In genomic region chr18:79361766-79362522, GRCh38 we compare ENCODE assay signal across 15 cellular contexts. TPM values are rescaled to one million over a fixed set of nuclear protein-coding genes. Genes with fewer than 3 reads are reported as not detected.
DNase-seq lines count a peak whose midpoint lies in the region; ATAC-seq and TF ChIP-seq lines count a peak whose summit lies in the region.
"Had no signal": no experiment of that assay in that cellular context is flagged by ENCODE, and none has a peak within 500 bp of the region (broad histone marks: within the 10 kb centered on the region; RNA-seq: fewer than 3 reads in every experiment).

No MANE protein-coding gene starts in this region.

- H3K27ac ChIP-seq in IMR-90 (ENCODE audit: insufficient read depth, low read length) (peak overlapping the region; percentile 70), brain microvascular endothelial cell (peak overlapping the region; percentile 41), stomach (no peak overlapping the region)
- H3K27ac ChIP-seq: pancreas, sigmoid colon had no signal

- DNase-seq in EH (ENCODE audit: low read depth) (peak; percentile 55), IMR-90 (peak; percentile 95), brain microvascular endothelial cell (peak; percentile 90), left lobe of liver (ENCODE audit: low spot score) (peak; percentile 34), NCI-H510A (lab: John Stamatoyannopoulos, UW) (no peak), glutamatergic neuron (no peak), stomach (no peak), NCI-H524 treated with DMSO at 0.1 percent for 48 hours (lab: John Stamatoyannopoulos, UW) (no peak)
- DNase-seq: activated naive CD4-positive, alpha-beta T cell treated with Interleukin-2 at 50 U/mL for 16 hours; MV-4-11; NCI-H2029; pancreas; sigmoid colon; stimulated activated CD4-positive, alpha-beta T cell treated with anti-CD3 and anti-CD28 coated beads, Interleukin-2, amount 100 ng/mL, for 48 hours had no signal

- no peak overlapping the region for H3K4me3 Mint-ChIP-seq in glutamatergic neuron (ENCODE audit: unreplicated experiment)
- H3K4me3 Mint-ChIP-seq: brain had no signal

- H3K79me1 ChIP-seq in IMR-90 (ENCODE audit: low read depth in 1 of 2, low read length in 2 of 2) = no peaks in the 10 kb centered on the region

- H3K4me3 ChIP-seq in IMR-90 (ENCODE audit: insufficient read depth, low read depth, low read length) = no peak overlapping the region
- no peak overlapping the region for H3K4me3 ChIP-seq in brain microvascular endothelial cell (ENCODE audit: low read depth, low read length)
- H3K4me3 ChIP-seq in stomach = no peak overlapping the region
- H3K4me3 ChIP-seq: pancreas, sigmoid colon had no signal

- H3K4me1 Mint-ChIP-seq in glutamatergic neuron (ENCODE audit: low read depth, unreplicated experiment) = no peaks in the 10 kb centered on the region

- peak overlapping the region; percentile 82 for H2BK5ac ChIP-seq in IMR-90 (ENCODE audit: low read depth, low read length, poor library complexity, severe bottlenecking)

- H2BK20ac ChIP-seq in IMR-90 (ENCODE audit: low read depth, low read length) = no peak overlapping the region

- TF ChIP-seq POLR2A in IMR-90 (IDR thresholded peaks at IDR 0.05; ENCODE audit: low read depth, low read length) (peak; percentile 37; the same call in 1 of the 2 replicates), stomach (IDR thresholded peaks at IDR 0.05) (no peak)

- peaks cover 8% of the 10 kb centered on the region for H3K27me3 Mint-ChIP-seq in glutamatergic neuron (ENCODE audit: unreplicated experiment)
- H3K27me3 Mint-ChIP-seq: brain had no signal

- peak overlapping the region; percentile 92 for H3K4me2 ChIP-seq in IMR-90 (ENCODE audit: low read depth, low read length)

- H3K9me3 Mint-ChIP-seq in glutamatergic neuron (ENCODE audit: unreplicated experiment) = peaks cover 8% of the 10 kb centered on the region

- in situ Hi-C loops in IMR-90 (cut with MboI; ENCODE audit: low sequenced_read_pairs) (no loop called here), brain microvascular endothelial cell (cut with HindIII; ENCODE audit: low pct_ligation_motif_present, low sequenced_read_pairs) (no loop called here)

- no peak overlapping the region for H3K27ac Mint-ChIP-seq in glutamatergic neuron (ENCODE audit: unreplicated experiment)
- H3K27ac Mint-ChIP-seq: brain had no signal

- H4K91ac ChIP-seq in IMR-90 (ENCODE audit: insufficient read depth, low read depth, low read length) = no peak overlapping the region

- TF ChIP-seq CTCF in IMR-90 (conservative IDR thresholded peaks at IDR 0.05; ENCODE audit: low read depth, low read length) = no peak
- TF ChIP-seq CTCF in brain microvascular endothelial cell (IDR thresholded peaks at IDR 0.05; ENCODE audit: low read depth, low read length, missing control alignments) = no peak
- TF ChIP-seq CTCF in glutamatergic neuron (IDR thresholded peaks at IDR 0.05; ENCODE audit: partially characterized antibody, unreplicated experiment) = no peak
- TF ChIP-seq CTCF in stomach (IDR thresholded peaks at IDR 0.05) = no peak

- H3K4me1 ChIP-seq in IMR-90 (ENCODE audit: control insufficient read depth, insufficient read depth, low read length) (peaks cover 21% of the 10 kb centered on the region), stomach (no peaks in the 10 kb centered on the region)
- H3K4me1 ChIP-seq: pancreas, sigmoid colon had no signal

- intact Hi-C loops in IMR-90 (cut with micrococcal nuclease) = no loop called here
- intact Hi-C loops in stomach (cut with DNase I; ENCODE audit: low total_unique reads) = no loop called here

- H2AFZ ChIP-seq in IMR-90 (replicated peaks; ENCODE audit: low read length, poor library complexity) = peak overlapping the region; percentile 70

- POLR2A ChIA-PET in IMR-90 (lab: Charles Lee; ENCODE audit: unreplicated experiment) = interaction anchor here (0.6 kb wide), 1 partner anchor 590 kb away, joined by 3 read pairs; no protein-coding TSS in a partner anchor

- peak overlapping the region; percentile 26; the same call in 1 of the 2 replicates for H3K14ac ChIP-seq in IMR-90 (replicated peaks; ENCODE audit: low read depth, low read length)

- H3K18ac ChIP-seq in IMR-90 (ENCODE audit: low read depth, low read length) = peak overlapping the region; percentile 73; the same call in 1 of the 2 replicates

- CTCF ChIA-PET in IMR-90 (lab: Yijun Ruan, JAX) = interaction anchor here (1.5 kb wide), 1 partner anchor 13 kb away, joined by 4 read pairs; no protein-coding TSS in a partner anchor

- H3K56ac ChIP-seq in IMR-90 (ENCODE audit: extremely low read depth, insufficient read depth, low read length) = no peak overlapping the region

- H2AK9ac ChIP-seq in IMR-90 (replicated peaks; ENCODE audit: low read depth, low read length, poor library complexity) = no peak overlapping the region

- peak overlapping the region; percentile 20; the same call in 1 of the 2 replicates for H4K5ac ChIP-seq in IMR-90 (ENCODE audit: low read depth, low read length)

- no peak overlapping the region for H2AK5ac ChIP-seq in IMR-90 (ENCODE audit: low read depth, low read length)

- H3K9me1 ChIP-seq in IMR-90 (ENCODE audit: insufficient read depth, low read length) = peaks cover 17% of the 10 kb centered on the region

- no peak overlapping the region; the same call in 1 of the 2 replicates for H2BK120ac ChIP-seq in IMR-90 (ENCODE audit: low read depth, low read length)

- no peaks in the 10 kb centered on the region for H3K27me3 ChIP-seq in IMR-90 (ENCODE audit: control insufficient read depth, insufficient read depth, low read length)
- no peaks in the 10 kb centered on the region for H3K27me3 ChIP-seq in brain microvascular endothelial cell (replicated peaks)
- no peaks in the 10 kb centered on the region for H3K27me3 ChIP-seq in stomach
- H3K27me3 ChIP-seq: pancreas, sigmoid colon had no signal

- H3K4ac ChIP-seq in IMR-90 (ENCODE audit: low read depth, low read length) = peak overlapping the region; percentile 47; the same call in 1 of the 2 replicates

- H4K8ac ChIP-seq in IMR-90 (ENCODE audit: low read depth in 2 of 2, low read length in 2 of 2) = peak overlapping the region in 1 of 2 experiments; percentile 59; a peak in 1 of 4 replicates

- peak overlapping the region; percentile 20; the same call in 1 of the 2 replicates for H3K23ac ChIP-seq in IMR-90 (ENCODE audit: low read depth, low read length)

- ATAC-seq in IMR-90 (ENCODE audit: low read depth) (peak; percentile 90), left lobe of liver (no peak)
- ATAC-seq: pancreas had no signal

- no peak overlapping the region for H3K9ac ChIP-seq in IMR-90 (ENCODE audit: low read depth, low read length)

- dilution Hi-C loops in IMR-90 (cut with HindIII; ENCODE audit: low sequenced_read_pairs, unreplicated experiment) = no loop called here

- no peak for TF ChIP-seq EP300 in stomach (IDR thresholded peaks at IDR 0.05)

- no peak for TF ChIP-seq RAD21 in IMR-90 (IDR thresholded peaks at IDR 0.05; ENCODE audit: low read length)

- H2BK15ac ChIP-seq in IMR-90 (ENCODE audit: low read depth, low read length) = no peak overlapping the region

- peaks cover 25% of the 10 kb centered on the region for H4K20me1 ChIP-seq in IMR-90 (ENCODE audit: insufficient read depth, low read length)

- H3K9me3 ChIP-seq in IMR-90 (ENCODE audit: control insufficient read depth, insufficient read depth, low read length) (no peaks in the 10 kb centered on the region), stomach (no peaks in the 10 kb centered on the region)
- H3K9me3 ChIP-seq: pancreas, sigmoid colon had no signal

- H3K36me3 ChIP-seq in IMR-90 (ENCODE audit: control insufficient read depth, insufficient read depth, low read length) (peaks cover 7% of the 10 kb centered on the region), brain microvascular endothelial cell (replicated peaks) (no peaks in the 10 kb centered on the region), stomach (peaks cover 21 to 73% (median 68%) of the 10 kb centered on the region in 4 donors)

- peaks cover 23% of the 10 kb centered on the region for H3K36me3 Mint-ChIP-seq in glutamatergic neuron (ENCODE audit: unreplicated experiment)

- no TSS peak for BruUV-seq in IMR-90 (replicated peaks; lab: Mats Ljungman, UMichigan)

- WGBS in IMR-90 (ENCODE audit: extremely low coverage in 2 of 2, insufficient read length in 1 of 2), 2 experiments = 70% methylated on average over 2 of the region's 20 CpGs; no CpG with 5 or more reads in 1 of the 2 experiments
- 80 to 83% (median 82%) methylated on average over 20 of the region's 20 CpGs for WGBS in stomach, 5 donors

TF ChIP-seq in IMR-90, 13 proteins besides CTCF, POLR2A, EP300 and RAD21 (continues in another document):
- TF ChIP-seq FOS (IDR thresholded peaks at IDR 0.05; ENCODE audit: low read depth, low read length) (peak; percentile 78), SMC3 (IDR thresholded peaks at IDR 0.05; ENCODE audit: low read depth, low read length) (no peak; the same call in 1 of the 2 replicates), MXI1 (IDR thresholded peaks at IDR 0.05; ENCODE audit: borderline replicate concordance, low read depth, low read length) (no peak), RFX5 (IDR thresholded peaks at IDR 0.05; ENCODE audit: low read depth, low read length) (no peak), MAFK (IDR thresholded peaks at IDR 0.05; ENCODE audit: low read depth, low read length) (no peak), CHD1 (IDR thresholded peaks at IDR 0.05; ENCODE audit: low read depth, low read length) (no peak), BHLHE40 (IDR thresholded peaks at IDR 0.05; ENCODE audit: low read depth, low read length) (peak; percentile 25; the same call in 1 of the 2 replicates), USF2 (IDR thresholded peaks at IDR 0.05; ENCODE audit: low read depth, low read length) (no peak), RCOR1 (IDR thresholded peaks at IDR 0.05; ENCODE audit: insufficient replicate concordance, low read length) (no peak), CEBPB (IDR thresholded peaks at IDR 0.05; ENCODE audit: low read depth, low read length) (peak; percentile 58; the same call in 1 of the 2 replicates), MAZ (IDR thresholded peaks at IDR 0.05; ENCODE audit: borderline replicate concordance, low read depth, low read length) (no peak)

RNA-seq across cellular contexts. Expression of gene NFATC1, which starts 33.8 kb away (rescaled TPM):
- total RNA-seq in IMR-90 (2012; rRNA removed) (0.28 and 0.36 TPM in 2 replicates), left lobe of liver (4.5 TPM), glutamatergic neuron (ENCODE audit: unreplicated experiment) (5.3 TPM), stomach (10 to 100 TPM in 1 of 5 donors, 1 to 10 TPM in 4; 5.4 to 14.0 (median 6.6) TPM)
- polyA plus RNA-seq in IMR-90 (2012; rRNA removed) (1.8 TPM in 2 replicates), stomach (1 to 10 TPM; 2.6 to 8.2 (median 2.6) TPM)
- 0.86 and 2.1 TPM in 2 replicates for polyA plus RNA-seq in IMR-90 (2012; cell fraction: cytosol; rRNA removed)
- 2.4 and 4.0 TPM in 2 replicates for polyA plus RNA-seq in IMR-90 (2012; cell fraction: nucleus; rRNA removed; ENCODE audit: low replicate concordance)

Comparison
In these comparisons a context has a peak if more than half of its experiments do, and no peak if none do; other contexts are left out.
1. DNase-seq: peak in EH (single experiment), IMR-90 (single experiment), brain microvascular endothelial cell (single experiment) and left lobe of liver (single experiment); none in NCI-H510A (single experiment), glutamatergic neuron (single experiment), stomach (single experiment) and NCI-H524 treated with DMSO at 0.1 percent for 48 hours (single experiment).
2. H3K27ac ChIP-seq: peak in IMR-90 (single experiment) and brain microvascular endothelial cell (single experiment); none in stomach (0 of 5).